ENCODE assay signal across 9 cellular contexts in genomic region chr2:237486819-237487448, GRCh38. TPM values are rescaled to one million over a fixed set of nuclear protein-coding genes. Genes with fewer than 3 reads are reported as not detected.
DNase-seq lines count a peak whose midpoint lies in the region; ATAC-seq, FAIRE-seq and TF ChIP-seq lines count a peak whose summit lies in the region.
"Had no signal": no experiment of that assay in that cellular context is flagged by ENCODE, and none has a peak within 500 bp of the region (broad histone marks: within the 10 kb centered on the region; RNA-seq: fewer than 3 reads in every experiment).

TSS of gene MLPH (plus strand) at chr2:237487251. CDS start at chr2:237493427, 6,176 bp downstream.

- no peak within 1 kb of the TSS for H3K27ac Mint-ChIP-seq in activated CD4-positive, alpha-beta T cell treated with anti-CD3 and anti-CD28 coated beads for 36 hours
- H3K27ac Mint-ChIP-seq in activated T-helper 1 cell treated with anti-CD3 and anti-CD28 coated beads, Interleukin-12 subunit alpha, Interleukin-12 subunit beta, Interleukin-2, Interleukin-4 antibody, amounts not matched to agents 30 ng/mL and 10 ng/mL and 1 ng/mL, durations not matched to agents 14 hours and 24 hours and 36 hours = no peak within 1 kb of the TSS
- H3K27ac Mint-ChIP-seq in naive thymus-derived CD8-positive, alpha-beta T cell = peak within 1 kb of the TSS in 1 of 10 donors; percentile 31
- H3K27ac Mint-ChIP-seq: activated naive CD4-positive, alpha-beta T cell treated with anti-CD3 and anti-CD28 coated beads, Interleukin-2, amount 50 U/mL, for 24 hours had no signal

- TF ChIP-seq POLR2A in A549 (IDR thresholded peaks at IDR 0.05; ENCODE audit: low read length) (peak; percentile 53), esophagus squamous epithelium (IDR thresholded peaks at IDR 0.05) (peak in 1 of 4 donors; percentile 45)

- H3K9me3 Mint-ChIP-seq in activated CD4-positive, alpha-beta T cell treated with anti-CD3 and anti-CD28 coated beads for 36 hours (ENCODE audit: low read depth) = peaks cover 9% of the 10 kb centered on the region
- H3K9me3 Mint-ChIP-seq in activated T-helper 1 cell treated with anti-CD3 and anti-CD28 coated beads, Interleukin-12 subunit alpha, Interleukin-12 subunit beta, Interleukin-2, Interleukin-4 antibody, amounts not matched to agents 30 ng/mL and 10 ng/mL and 1 ng/mL, durations not matched to agents 14 hours and 24 hours and 36 hours = peaks cover 17% of the 10 kb centered on the region
- H3K9me3 Mint-ChIP-seq in naive thymus-derived CD8-positive, alpha-beta T cell = peaks cover 0 to 25% (median 12%) of the 10 kb centered on the region in 9 donors
- H3K9me3 Mint-ChIP-seq: activated naive CD4-positive, alpha-beta T cell treated with anti-CD3 and anti-CD28 coated beads, Interleukin-2, amount 50 U/mL, for 24 hours had no signal

- peak; percentile 52 to 78 for DNase-seq in A549 (ENCODE audit: low read depth in 1 of 2, low spot score in 1 of 2)
- DNase-seq in NCI-H2196 (lab: John Stamatoyannopoulos, UW; ENCODE audit: unreplicated experiment) = peak; percentile 75
- DNase-seq in esophagus squamous epithelium (lab: John Stamatoyannopoulos, UW) = no peak
- DNase-seq in activated CD4-positive, alpha-beta T cell treated with anti-CD3 and anti-CD28 coated beads for 36 hours = no peak
- no peak for DNase-seq in activated T-helper 1 cell treated with anti-CD3 and anti-CD28 coated beads, Interleukin-12 subunit alpha, Interleukin-12 subunit beta, Interleukin-2, Interleukin-4 antibody, amounts not matched to agents 30 ng/mL and 10 ng/mL and 1 ng/mL, durations not matched to agents 14 hours and 24 hours and 36 hours (ENCODE audit: low spot score)
- DNase-seq in activated CD4-positive, CD25-positive, alpha-beta regulatory T cell (lab: John Stamatoyannopoulos, UW) = no peak
- no peak for DNase-seq in naive thymus-derived CD8-positive, alpha-beta T cell

- no peaks in the 10 kb centered on the region for H3K4me1 Mint-ChIP-seq in activated CD4-positive, alpha-beta T cell treated with anti-CD3 and anti-CD28 coated beads for 36 hours
- H3K4me1 Mint-ChIP-seq in activated T-helper 1 cell treated with anti-CD3 and anti-CD28 coated beads, Interleukin-12 subunit alpha, Interleukin-12 subunit beta, Interleukin-2, Interleukin-4 antibody, amounts not matched to agents 30 ng/mL and 10 ng/mL and 1 ng/mL, durations not matched to agents 14 hours and 24 hours and 36 hours (ENCODE audit: low read depth) = no peaks in the 10 kb centered on the region
- peaks cover 0 to 6% (median 0%) of the 10 kb centered on the region in 4 donors for H3K4me1 Mint-ChIP-seq in naive thymus-derived CD8-positive, alpha-beta T cell
- H3K4me1 Mint-ChIP-seq: activated naive CD4-positive, alpha-beta T cell treated with anti-CD3 and anti-CD28 coated beads, Interleukin-2, amount 50 U/mL, for 24 hours had no signal

- no peak for FAIRE-seq in A549 (lab: Jason Lieb, UNC)

- TF ChIP-seq CTCF in A549 (IDR thresholded peaks at IDR 0.05) (no peak), esophagus squamous epithelium (IDR thresholded peaks at IDR 0.05) (no peak)

- POLR2A ChIA-PET in A549 (lab: Yijun Ruan, JAX) = interaction anchor here (1.2 to 5.4 kb wide), 5 partner anchors 11 to 26 kb away, joined by 5 to 57 read pairs (median 9); no protein-coding TSS in a partner anchor
- POLR2A ChIA-PET in activated CD4-positive, alpha-beta T cell treated with anti-CD3 and anti-CD28 coated beads for 36 hours (lab: Charles Lee) = no interaction called here
- POLR2A ChIA-PET in naive thymus-derived CD8-positive, alpha-beta T cell (lab: Charles Lee) = no interaction called here

- CTCF ChIA-PET in A549 (lab: Yijun Ruan, JAX) = interaction anchor here (0.9 to 7.6 kb wide), 10 partner anchors 11 to 85 kb away, joined by 3 to 65 read pairs (median 7); no protein-coding TSS in a partner anchor
- CTCF ChIA-PET in activated CD4-positive, alpha-beta T cell treated with anti-CD3 and anti-CD28 coated beads for 36 hours (lab: Charles Lee) = interaction anchor here (0.6 to 0.7 kb wide), 3 partner anchors 11 to 500 kb away, joined by 3 read pairs; no protein-coding TSS in a partner anchor

- intact Hi-C loops in esophagus squamous epithelium (cut with DNase I) = no loop called here
- intact Hi-C loops in activated CD4-positive, alpha-beta T cell treated with anti-CD3 and anti-CD28 coated beads for 36 hours (cut with DNase I, micrococcal nuclease) = no loop called here
- intact Hi-C loops in activated T-helper 1 cell treated with anti-CD3 and anti-CD28 coated beads, Interleukin-12 subunit alpha, Interleukin-12 subunit beta, Interleukin-2, Interleukin-4 antibody, amounts not matched to agents 30 ng/mL and 10 ng/mL and 1 ng/mL, durations not matched to agents 14 hours and 24 hours and 36 hours (cut with micrococcal nuclease) = no loop called here

- ATAC-seq in A549 = peak; percentile 77 to 83
- no peak for ATAC-seq in activated CD4-positive, alpha-beta T cell treated with anti-CD3 and anti-CD28 coated beads for 36 hours
- no peak for ATAC-seq in naive thymus-derived CD8-positive, alpha-beta T cell

- peaks cover 2% of the 10 kb centered on the region for H3K36me3 Mint-ChIP-seq in activated CD4-positive, alpha-beta T cell treated with anti-CD3 and anti-CD28 coated beads for 36 hours (ENCODE audit: low read depth)
- no peaks in the 10 kb centered on the region for H3K36me3 Mint-ChIP-seq in activated T-helper 1 cell treated with anti-CD3 and anti-CD28 coated beads, Interleukin-12 subunit alpha, Interleukin-12 subunit beta, Interleukin-2, Interleukin-4 antibody, amounts not matched to agents 30 ng/mL and 10 ng/mL and 1 ng/mL, durations not matched to agents 14 hours and 24 hours and 36 hours (ENCODE audit: low read depth)
- peaks cover 0 to 14% (median 10%) of the 10 kb centered on the region in 3 donors for H3K36me3 Mint-ChIP-seq in naive thymus-derived CD8-positive, alpha-beta T cell
- H3K36me3 Mint-ChIP-seq: activated naive CD4-positive, alpha-beta T cell treated with anti-CD3 and anti-CD28 coated beads, Interleukin-2, amount 50 U/mL, for 24 hours had no signal

- H3K4me1 ChIP-seq in A549 = peaks cover 63% of the 10 kb centered on the region
- H3K4me1 ChIP-seq in esophagus squamous epithelium = peaks cover 20 to 67% (median 23%) of the 10 kb centered on the region in 3 donors
- H3K4me1 ChIP-seq in muscle layer of colon (ENCODE audit: insufficient read depth, low read length) = peaks cover 9% of the 10 kb centered on the region

- H3K9me3 ChIP-seq in A549 (peaks cover 21% of the 10 kb centered on the region), esophagus squamous epithelium (peaks cover 0 to 10% (median 9%) of the 10 kb centered on the region in 3 donors), muscle layer of colon (ENCODE audit: low read length) (peaks cover 6% of the 10 kb centered on the region)

- peak within 1 kb of the TSS; percentile 98 to 99 for H3K27ac ChIP-seq in A549
- peak within 1 kb of the TSS in 3 of 4 donors; percentile 55 to 83 (median 61) for H3K27ac ChIP-seq in esophagus squamous epithelium
- no peak within 1 kb of the TSS for H3K27ac ChIP-seq in muscle layer of colon (ENCODE audit: low read depth, low read length)

- H3K27me3 ChIP-seq in esophagus squamous epithelium = peaks cover 0 to 38% (median 0%) of the 10 kb centered on the region in 4 donors
- H3K27me3 ChIP-seq in muscle layer of colon (ENCODE audit: control insufficient read depth in 1 of 2, insufficient read depth in 2 of 2, low read length in 2 of 2) = peaks cover 7 to 27% of the 10 kb centered on the region in 2 donors

- H3K4me3 Mint-ChIP-seq in activated CD4-positive, alpha-beta T cell treated with anti-CD3 and anti-CD28 coated beads for 36 hours = no peak within 1 kb of the TSS
- H3K4me3 Mint-ChIP-seq in activated T-helper 1 cell treated with anti-CD3 and anti-CD28 coated beads, Interleukin-12 subunit alpha, Interleukin-12 subunit beta, Interleukin-2, Interleukin-4 antibody, amounts not matched to agents 30 ng/mL and 10 ng/mL and 1 ng/mL, durations not matched to agents 14 hours and 24 hours and 36 hours = no peak within 1 kb of the TSS
- no peak within 1 kb of the TSS for H3K4me3 Mint-ChIP-seq in naive thymus-derived CD8-positive, alpha-beta T cell
- H3K4me3 Mint-ChIP-seq: activated naive CD4-positive, alpha-beta T cell treated with anti-CD3 and anti-CD28 coated beads, Interleukin-2, amount 50 U/mL, for 24 hours had no signal

- H3K4me2 ChIP-seq in A549 = peak within 1 kb of the TSS; percentile 76

- no peaks in the 10 kb centered on the region for H3K36me3 ChIP-seq in esophagus squamous epithelium
- no peaks in the 10 kb centered on the region for H3K36me3 ChIP-seq in muscle layer of colon (ENCODE audit: insufficient read depth, low read length)

- H3K4me3 ChIP-seq in A549 = peak within 1 kb of the TSS; percentile 86
- peak within 1 kb of the TSS; percentile 29 to 69 (median 48) for H3K4me3 ChIP-seq in esophagus squamous epithelium
- peak within 1 kb of the TSS; percentile 41 to 50 for H3K4me3 ChIP-seq in muscle layer of colon (ENCODE audit: low read depth in 1 of 2, low read length in 2 of 2)

- under 1% methylated on average over 31 of the region's 63 CpGs for WGBS in A549 (ENCODE audit: missing lambda C conversion rate)
- WGBS in esophagus squamous epithelium, 2 donors = 0% methylated on average over 2 to 8 of the region's 63 CpGs

- TF ChIP-seq RAD21 in A549 (conservative IDR thresholded peaks at IDR 0.05 in 1 of 2, IDR thresholded peaks at IDR 0.05 in 1 of 2) = 0 out of 5 replicates have a peak, but pooled peaks of 1 of the 2 experiments have one; percentile 9

- no peak within 1 kb of the TSS for H3K9ac ChIP-seq in muscle layer of colon (ENCODE audit: low read length)

- TF ChIP-seq EP300 in A549 (IDR thresholded peaks at IDR 0.05) = no peak

- peaks cover 49% of the 10 kb centered on the region for H3K27me3 Mint-ChIP-seq in activated CD4-positive, alpha-beta T cell treated with anti-CD3 and anti-CD28 coated beads for 36 hours
- peaks cover 47% of the 10 kb centered on the region for H3K27me3 Mint-ChIP-seq in activated T-helper 1 cell treated with anti-CD3 and anti-CD28 coated beads, Interleukin-12 subunit alpha, Interleukin-12 subunit beta, Interleukin-2, Interleukin-4 antibody, amounts not matched to agents 30 ng/mL and 10 ng/mL and 1 ng/mL, durations not matched to agents 14 hours and 24 hours and 36 hours (ENCODE audit: insufficient read depth)
- H3K27me3 Mint-ChIP-seq in naive thymus-derived CD8-positive, alpha-beta T cell = peaks cover 12 to 73% (median 37%) of the 10 kb centered on the region in 5 donors

RNA-seq across cellular contexts. Expression of gene MLPH, which starts in this region (rescaled TPM):
- polyA plus RNA-seq in A549 (2011; rRNA removed) = 350 and 419 TPM in 2 replicates
- polyA plus RNA-seq in A549 (2012; cell fraction: cytosol; rRNA removed) = 231 and 238 TPM in 2 replicates
- polyA plus RNA-seq in A549 (2012; cell fraction: nucleus; rRNA removed) = 1,019 and 1,045 TPM in 2 replicates
- 184 to 219 TPM (median 218 TPM) in 3 replicates for polyA plus RNA-seq in A549 (2017; fragmentation: RNase III; extraction: RNeasy Plus Mini Kit Qiagen cat#74134 plus additional on column Dnase treatment)
- polyA minus RNA-seq in A549 (2011; rRNA and poly(A)+ RNA removed) = 288 and 355 TPM in 2 replicates
- 10 to 100 TPM in 2 of 4 donors, 1 to 10 TPM in 2; 1.8 to 10.5 (median 7.6) TPM for total RNA-seq in esophagus squamous epithelium
- 1 to 10 TPM in 1 of 2 experiments, under 1 TPM in 1; 0.82 to 1.2 TPM for total RNA-seq in activated CD4-positive, alpha-beta T cell treated with anti-CD3 and anti-CD28 coated beads for 36 hours
- total RNA-seq in activated T-helper 1 cell treated with anti-CD3 and anti-CD28 coated beads, Interleukin-12 subunit alpha, Interleukin-12 subunit beta, Interleukin-2, Interleukin-4 antibody, amounts not matched to agents 30 ng/mL and 10 ng/mL and 1 ng/mL, durations not matched to agents 14 hours and 24 hours and 36 hours = not detected in 2 replicates
- not detected for total RNA-seq in naive thymus-derived CD8-positive, alpha-beta T cell
- polyA plus RNA-seq in naive thymus-derived CD8-positive, alpha-beta T cell = not detected

Comparison
In these comparisons a context has a peak if more than half of its experiments do, and no peak if none do; other contexts are left out.
1. RNA of gene MLPH (polyA plus RNA-seq): 184 to 1,045 TPM in A549; not detected in naive thymus-derived CD8-positive, alpha-beta T cell; every median in the first group is over 100 times any median in the second.
2. ATAC-seq: peak in A549 (2 of 2); none in activated CD4-positive, alpha-beta T cell treated with anti-CD3 and anti-CD28 coated beads for 36 hours (single experiment) and naive thymus-derived CD8-positive, alpha-beta T cell (0 of 2).
3. DNase-seq: peak in A549 (2 of 2) and NCI-H2196 (single experiment); none in esophagus squamous epithelium (single experiment), activated CD4-positive, alpha-beta T cell treated with anti-CD3 and anti-CD28 coated beads for 36 hours (single experiment), activated T-helper 1 cell treated with anti-CD3 and anti-CD28 coated beads, Interleukin-12 subunit alpha, Interleukin-12 subunit beta, Interleukin-2, Interleukin-4 antibody, amounts not matched to agents 30 ng/mL and 10 ng/mL and 1 ng/mL, durations not matched to agents 14 hours and 24 hours and 36 hours (single experiment), activated CD4-positive, CD25-positive, alpha-beta regulatory T cell (0 of 4) and naive thymus-derived CD8-positive, alpha-beta T cell (0 of 10).
4. Peak in every context shown above with its lines, with median percentiles within 50 percentile points of each other: H3K4me3 ChIP-seq.